In genomic region chr19:38063921-38064320, GRCh38 we compare ENCODE assay signal across 18 cellular contexts.
DNase-seq lines count a peak whose midpoint lies in the region; ATAC-seq and TF ChIP-seq lines count a peak whose summit lies in the region.
"Had no signal": no experiment of that assay in that cellular context is flagged by ENCODE, and none has a peak within 500 bp of the region (broad histone marks: within the 10 kb centered on the region; RNA-seq: fewer than 3 reads in every experiment).

No MANE protein-coding gene starts in this region.

- TF ChIP-seq EP300 in suprapubic skin (IDR thresholded peaks at IDR 0.05): no peak

- TF ChIP-seq POLR2A in heart left ventricle (IDR thresholded peaks at IDR 0.05): no peak
- no peak for TF ChIP-seq POLR2A in suprapubic skin (IDR thresholded peaks at IDR 0.05)

- H3K36me3 ChIP-seq in cardiac muscle cell: no peaks in the 10 kb centered on the region
- H3K36me3 ChIP-seq in heart left ventricle: no peaks in the 10 kb centered on the region
- peaks cover 5% of the 10 kb centered on the region for H3K36me3 ChIP-seq in suprapubic skin
- H3K36me3 ChIP-seq: brain microvascular endothelial cell, tibial artery had no signal

- H3K4me3 Mint-ChIP-seq in brain: no peak overlapping the region
- no peak overlapping the region for H3K4me3 Mint-ChIP-seq in nephron
- H3K4me3 Mint-ChIP-seq in type B pancreatic cell: no peak overlapping the region
- H3K4me3 Mint-ChIP-seq: activated T-helper 1 cell treated with anti-CD3 and anti-CD28 coated beads, Interleukin-12 subunit alpha, Interleukin-12 subunit beta, Interleukin-2, Interleukin-4 antibody, amounts not matched to agents 30 ng/mL and 10 ng/mL and 1 ng/mL, durations not matched to agents 14 hours and 24 hours and 36 hours; CD8-positive, alpha-beta memory T cell had no signal

- H3K27ac Mint-ChIP-seq in brain (peak overlapping the region; percentile 62 to 96 (median 84)), nephron (peak overlapping the region; percentile 44 to 67 (median 64)), type B pancreatic cell (peak overlapping the region; percentile 61)
- H3K27ac Mint-ChIP-seq: activated T-helper 1 cell treated with anti-CD3 and anti-CD28 coated beads, Interleukin-12 subunit alpha, Interleukin-12 subunit beta, Interleukin-2, Interleukin-4 antibody, amounts not matched to agents 30 ng/mL and 10 ng/mL and 1 ng/mL, durations not matched to agents 14 hours and 24 hours and 36 hours; CD8-positive, alpha-beta memory T cell had no signal

- TF ChIP-seq CTCF in cardiac muscle cell (IDR thresholded peaks at IDR 0.05; ENCODE audit: low read depth, low read length): no peak
- TF ChIP-seq CTCF in heart left ventricle (IDR thresholded peaks at IDR 0.05): no peak
- TF ChIP-seq CTCF in brain (conservative IDR thresholded peaks at IDR 0.05): no peak
- no peak for TF ChIP-seq CTCF in nephron (IDR thresholded peaks at IDR 0.05; ENCODE audit: unreplicated experiment in 3 of 3)
- TF ChIP-seq CTCF in type B pancreatic cell (conservative IDR thresholded peaks at IDR 0.05): no peak
- TF ChIP-seq CTCF in suprapubic skin (IDR thresholded peaks at IDR 0.05): no peak

- peaks cover 26% of the 10 kb centered on the region for H3K4me1 Mint-ChIP-seq in brain
- peaks cover 26% of the 10 kb centered on the region for H3K4me1 Mint-ChIP-seq in nephron
- peaks cover 20% of the 10 kb centered on the region for H3K4me1 Mint-ChIP-seq in type B pancreatic cell (ENCODE audit: unreplicated experiment)

- H3K27ac ChIP-seq in cardiac muscle cell: peak overlapping the region; percentile 65
- H3K27ac ChIP-seq in heart left ventricle: no peak overlapping the region
- H3K27ac ChIP-seq in suprapubic skin: no peak overlapping the region
- H3K27ac ChIP-seq: brain microvascular endothelial cell, tibial artery had no signal

- H3K27me3 ChIP-seq in cardiac muscle cell (no peaks in the 10 kb centered on the region), heart left ventricle (no peaks in the 10 kb centered on the region), suprapubic skin (no peaks in the 10 kb centered on the region)
- H3K27me3 ChIP-seq: brain microvascular endothelial cell, tibial artery had no signal

- DNase-seq in cardiac muscle cell (ENCODE audit: low read depth in 1 of 2, low spot score in 1 of 2) (no peak), heart left ventricle (no peak), type B pancreatic cell (ENCODE audit: extremely low spot score, unreplicated experiment) (no peak), glomerular visceral epithelial cell (ENCODE audit: extremely low spot score) (no peak), suprapubic skin (ENCODE audit: low spot score in 2 of 2) (no peak)
- DNase-seq: brain microvascular endothelial cell; CD8-positive, alpha-beta memory T cell; DND-41; KG1; NCI-H1048; stimulated activated CD4-positive, alpha-beta T cell treated with anti-CD3 and anti-CD28 coated beads, Interleukin-15, amount 100 ng/mL, for 24 hours; T-helper 9 cell; tibial artery had no signal

- H3K4me3 ChIP-seq in cardiac muscle cell (no peak overlapping the region), heart left ventricle (no peak overlapping the region), suprapubic skin (no peak overlapping the region)
- H3K4me3 ChIP-seq: tibial artery had no signal

- no peaks in the 10 kb centered on the region for H3K27me3 Mint-ChIP-seq in brain
- no peaks in the 10 kb centered on the region for H3K27me3 Mint-ChIP-seq in nephron (ENCODE audit: low read depth)
- no peaks in the 10 kb centered on the region for H3K27me3 Mint-ChIP-seq in type B pancreatic cell
- H3K27me3 Mint-ChIP-seq: CD8-positive, alpha-beta memory T cell had no signal

- ATAC-seq in heart left ventricle (no peak), HG03432 (IDR thresholded peaks at IDR 0.05; ENCODE audit: unreplicated experiment) (no peak)

- no peaks in the 10 kb centered on the region for H3K36me3 Mint-ChIP-seq in brain
- H3K36me3 Mint-ChIP-seq in nephron (ENCODE audit: low read depth): no peaks in the 10 kb centered on the region
- no peaks in the 10 kb centered on the region for H3K36me3 Mint-ChIP-seq in type B pancreatic cell

- H3K9me3 ChIP-seq in cardiac muscle cell (ENCODE audit: low read depth) (no peaks in the 10 kb centered on the region), heart left ventricle (no peaks in the 10 kb centered on the region), suprapubic skin (no peaks in the 10 kb centered on the region)
- H3K9me3 ChIP-seq: tibial artery had no signal

- H3K4me1 ChIP-seq in cardiac muscle cell (ENCODE audit: low read depth) (peaks cover 4% of the 10 kb centered on the region), heart left ventricle (peaks cover 0 to 9% (median 0%) of the 10 kb centered on the region in 12 donors), suprapubic skin (no peaks in the 10 kb centered on the region)

- H3K9me3 Mint-ChIP-seq in brain (no peaks in the 10 kb centered on the region), nephron (no peaks in the 10 kb centered on the region), type B pancreatic cell (no peaks in the 10 kb centered on the region)
- H3K9me3 Mint-ChIP-seq: activated T-helper 1 cell treated with anti-CD3 and anti-CD28 coated beads, Interleukin-12 subunit alpha, Interleukin-12 subunit beta, Interleukin-2, Interleukin-4 antibody, amounts not matched to agents 30 ng/mL and 10 ng/mL and 1 ng/mL, durations not matched to agents 14 hours and 24 hours and 36 hours; CD8-positive, alpha-beta memory T cell; neural crest cell had no signal

- 91 to 94% (median 93%) methylated on average over 6 of the region's 6 CpGs for WGBS in heart left ventricle, 4 donors
- WGBS in suprapubic skin: 73% methylated on average over 5 of the region's 6 CpGs

- intact Hi-C loops in heart left ventricle (cut with DNase I): no loop called here
